In the genomic region with DNA sequence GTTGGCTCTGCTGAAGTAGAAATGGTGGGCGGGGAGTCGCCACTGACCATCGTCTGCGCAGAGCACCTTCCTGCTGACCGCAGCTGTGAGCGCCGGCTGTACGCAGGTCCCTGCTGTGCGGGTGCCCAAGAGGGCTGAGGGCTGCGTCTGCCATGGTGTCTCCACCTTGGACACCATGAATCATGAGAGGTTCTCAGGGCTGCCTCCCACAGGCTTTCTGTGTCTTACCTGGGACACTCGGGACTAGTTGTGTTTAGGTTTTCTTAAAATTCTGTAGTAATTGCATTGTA, we compare ENCODE assay signal across 36 cellular contexts. TPM values are rescaled to one million over a fixed set of nuclear protein-coding genes. Genes with fewer than 3 reads are reported as not detected.
DNase-seq lines count a peak whose midpoint lies in the region; ATAC-seq and TF ChIP-seq lines count a peak whose summit lies in the region.
"Had no signal": no experiment of that assay in that cellular context is flagged by ENCODE, and none has a peak within 500 bp of the region (broad histone marks: within the 10 kb centered on the region; RNA-seq: fewer than 3 reads in every experiment).

No MANE protein-coding gene starts in this region.

- peaks cover 34% of the 10 kb centered on the region for H3K36me3 ChIP-seq in left ventricle myocardium inferior
- H3K36me3 ChIP-seq in stomach: peaks cover 0 to 68% (median 53%) of the 10 kb centered on the region in 4 donors
- no peaks in the 10 kb centered on the region for H3K36me3 ChIP-seq in colonic mucosa
- H3K36me3 ChIP-seq: breast epithelium had no signal

- H3K4me3 Mint-ChIP-seq in mesothelial cell of epicardium: no peak overlapping the region
- no peak overlapping the region for H3K4me3 Mint-ChIP-seq in activated T-helper 2 cell treated with anti-CD3 and anti-CD28 coated beads, Interferon-gamma antibody, Interleukin-2, Interleukin-4, amounts not matched to agents 10 μg/mL and 5 μg/mL and 100 μg/mL, durations not matched to agents 14 hours and 24 hours and 36 hours (ENCODE audit: low read depth)
- H3K4me3 Mint-ChIP-seq: activated CD4-positive, alpha-beta memory T cell treated with anti-CD3 and anti-CD28 coated beads, Interleukin-2, amount 10 ng/mL, durations not matched to agents 7 days and 5 days; activated naive CD4-positive, alpha-beta T cell treated with anti-CD3 and anti-CD28 coated beads, Interleukin-2, amount 50 U/mL, for 24 hours; activated T-helper 17 cell treated with anti-CD3 and anti-CD28 coated beads, Interleukin-2, amount 50 U/mL, for 72 hours; CD4-positive, CD25-positive, alpha-beta regulatory T cell; GM23338; IgD-negative memory B cell; natural killer cell treated with Interleukin-12 subunit alpha and Interleukin-12 subunit beta and Interleukin-15 and Interleukin-18, amount 100 ng/mL, for 72 hours; stimulated activated naive CD8-positive, alpha-beta T cell treated with anti-CD3 and anti-CD28 coated beads, Interleukin-15, Interleukin-2, amounts not matched to agents 100 ng/mL and 50 ng/mL, for 24 hours had no signal

- no peaks in the 10 kb centered on the region for H3K27me3 Mint-ChIP-seq in mesothelial cell of epicardium (ENCODE audit: low read depth)
- no peaks in the 10 kb centered on the region for H3K27me3 Mint-ChIP-seq in activated T-helper 2 cell treated with anti-CD3 and anti-CD28 coated beads, Interferon-gamma antibody, Interleukin-2, Interleukin-4, amounts not matched to agents 10 μg/mL and 5 μg/mL and 100 μg/mL, durations not matched to agents 14 hours and 24 hours and 36 hours (ENCODE audit: low read depth)
- H3K27me3 Mint-ChIP-seq: activated CD4-positive, alpha-beta memory T cell treated with anti-CD3 and anti-CD28 coated beads, Interleukin-2, amount 10 ng/mL, durations not matched to agents 7 days and 5 days; activated naive CD4-positive, alpha-beta T cell treated with anti-CD3 and anti-CD28 coated beads, Interleukin-2, amount 50 U/mL, for 24 hours; activated T-helper 17 cell treated with anti-CD3 and anti-CD28 coated beads, Interleukin-2, amount 50 U/mL, for 72 hours; CD4-positive, CD25-positive, alpha-beta regulatory T cell; IgD-negative memory B cell; natural killer cell treated with Interleukin-12 subunit alpha and Interleukin-12 subunit beta and Interleukin-15 and Interleukin-18, amount 100 ng/mL, for 72 hours; stimulated activated naive CD8-positive, alpha-beta T cell treated with anti-CD3 and anti-CD28 coated beads, Interleukin-15, Interleukin-2, amounts not matched to agents 100 ng/mL and 50 ng/mL, for 24 hours had no signal

- intact Hi-C loops in left ventricle myocardium inferior (cut with micrococcal nuclease): loop anchor here (5.0 kb wide), 1 partner anchor 440 kb away; no protein-coding TSS in a partner anchor
- intact Hi-C loops in cardiac septum (cut with DNase I): loop anchor here (5.0 kb wide), 2 partner anchors 105 to 250 kb away; no protein-coding TSS in a partner anchor
- intact Hi-C loops in stomach (cut with DNase I; ENCODE audit: low total_unique reads): loop anchor here (10.0 kb wide), 1 partner anchor 447 kb away; no protein-coding TSS in a partner anchor
- intact Hi-C loops in activated T-helper 2 cell treated with anti-CD3 and anti-CD28 coated beads, Interferon-gamma antibody, Interleukin-2, Interleukin-4, amounts not matched to agents 10 μg/mL and 5 μg/mL and 100 μg/mL, durations not matched to agents 14 hours and 24 hours and 36 hours (cut with micrococcal nuclease): no loop called here
- intact Hi-C loops in colonic mucosa (cut with DNase I): loop anchor here (5.0 kb wide), 1 partner anchor 440 kb away; no protein-coding TSS in a partner anchor

- H3K4me1 ChIP-seq in left ventricle myocardium inferior: peaks cover 34% of the 10 kb centered on the region
- peaks cover 22 to 47% (median 30%) of the 10 kb centered on the region in 4 donors for H3K4me1 ChIP-seq in stomach
- peaks cover 5% of the 10 kb centered on the region for H3K4me1 ChIP-seq in colonic mucosa
- H3K4me1 ChIP-seq: breast epithelium had no signal

- ATAC-seq in HG03457 (IDR thresholded peaks at IDR 0.05; ENCODE audit: unreplicated experiment): no peak
- ATAC-seq: A549; activated T-helper 17 cell treated with anti-CD3 and anti-CD28 coated beads, Interleukin-2, amount 50 U/mL, for 72 hours; GM23338; natural killer cell treated with Interleukin-12 subunit alpha and Interleukin-12 subunit beta and Interleukin-15 and Interleukin-18, amount 100 ng/mL, for 72 hours had no signal

- TF ChIP-seq EP300 in stomach (IDR thresholded peaks at IDR 0.05): no peak

- peak overlapping the region; percentile 82 for H3K27ac ChIP-seq in left ventricle myocardium inferior (replicated peaks)
- H3K27ac ChIP-seq in stomach: peak overlapping the region in 4 of 5 donors; percentile 73 to 90 (median 81)
- H3K27ac ChIP-seq in colonic mucosa: no peak overlapping the region
- H3K27ac ChIP-seq: A549, epithelial cell of prostate had no signal

- DNase-seq in left ventricle myocardium inferior: no peak
- no peak for DNase-seq in cardiac septum (ENCODE audit: low spot score)
- no peak for DNase-seq in mesothelial cell of epicardium (ENCODE audit: low spot score in 2 of 2, unreplicated experiment in 2 of 2)
- no peak for DNase-seq in stomach
- DNase-seq in activated T-helper 2 cell treated with anti-CD3 and anti-CD28 coated beads, Interferon-gamma antibody, Interleukin-2, Interleukin-4, amounts not matched to agents 10 μg/mL and 5 μg/mL and 100 μg/mL, durations not matched to agents 14 hours and 24 hours and 36 hours (ENCODE audit: low spot score): no peak
- no peak for DNase-seq in activated CD8-positive, alpha-beta memory T cell treated with anti-CD3 and anti-CD28 coated beads, Interleukin-2, amount 50 U/mL, for 48 hours
- DNase-seq in colonic mucosa: no peak
- DNase-seq: activated CD4-positive, alpha-beta memory T cell treated with anti-CD3 and anti-CD28 coated beads, Interleukin-2, amount 10 ng/mL, durations not matched to agents 7 days and 5 days; activated CD8-positive, alpha-beta memory T cell treated with anti-CD3 and anti-CD28 coated beads, Interleukin-2, amount 50 U/mL, for 4 hours; amygdala; CD4-positive, CD25-positive, alpha-beta regulatory T cell; DND-41; effector memory CD4-positive, alpha-beta T cell; GF-D8; glutamatergic neuron; MV-4-11; NCI-H1436; NCI-H2107; NCI-H446; NCI-H748 treated with DMSO at 0.1 percent for 48 hours; SHP77 treated with DMSO at 0.1 percent for 48 hours; stimulated activated CD4-positive, alpha-beta T cell treated with anti-CD3 and anti-CD28 coated beads, Interleukin-2, amount 100 ng/mL, for 24 hours; stimulated activated CD8-positive, alpha-beta memory T cell treated with anti-CD3 and anti-CD28 coated beads, Interleukin-4, amount 100 ng/mL, for 48 hours had no signal

- peaks cover 27% of the 10 kb centered on the region for H3K36me3 Mint-ChIP-seq in mesothelial cell of epicardium
- H3K36me3 Mint-ChIP-seq in activated T-helper 2 cell treated with anti-CD3 and anti-CD28 coated beads, Interferon-gamma antibody, Interleukin-2, Interleukin-4, amounts not matched to agents 10 μg/mL and 5 μg/mL and 100 μg/mL, durations not matched to agents 14 hours and 24 hours and 36 hours (ENCODE audit: low read depth): peaks cover 12% of the 10 kb centered on the region

- 66 to 90% (median 85%) methylated on average over 11 of the region's 11 CpGs for WGBS in stomach, 5 donors

- no peak overlapping the region for H3K9ac ChIP-seq in colonic mucosa (ENCODE audit: low read depth in 2 of 2, low read length in 2 of 2)

- H3K9me3 Mint-ChIP-seq in mesothelial cell of epicardium: no peaks in the 10 kb centered on the region
- H3K9me3 Mint-ChIP-seq in activated T-helper 2 cell treated with anti-CD3 and anti-CD28 coated beads, Interferon-gamma antibody, Interleukin-2, Interleukin-4, amounts not matched to agents 10 μg/mL and 5 μg/mL and 100 μg/mL, durations not matched to agents 14 hours and 24 hours and 36 hours: no peaks in the 10 kb centered on the region
- H3K9me3 Mint-ChIP-seq: activated CD4-positive, alpha-beta memory T cell treated with anti-CD3 and anti-CD28 coated beads, Interleukin-2, amount 10 ng/mL, durations not matched to agents 7 days and 5 days; activated naive CD4-positive, alpha-beta T cell treated with anti-CD3 and anti-CD28 coated beads, Interleukin-2, amount 50 U/mL, for 24 hours; activated T-helper 17 cell treated with anti-CD3 and anti-CD28 coated beads, Interleukin-2, amount 50 U/mL, for 72 hours; CD4-positive, CD25-positive, alpha-beta regulatory T cell; GM23338; natural killer cell treated with Interleukin-12 subunit alpha and Interleukin-12 subunit beta and Interleukin-15 and Interleukin-18, amount 100 ng/mL, for 72 hours; stimulated activated naive CD8-positive, alpha-beta T cell treated with anti-CD3 and anti-CD28 coated beads, Interleukin-15, Interleukin-2, amounts not matched to agents 100 ng/mL and 50 ng/mL, for 24 hours had no signal

- no peak for TF ChIP-seq CTCF in left ventricle myocardium inferior (IDR thresholded peaks at IDR 0.05; ENCODE audit: borderline replicate concordance)
- no peak for TF ChIP-seq CTCF in mesothelial cell of epicardium (IDR thresholded peaks at IDR 0.05; ENCODE audit: unreplicated experiment)
- TF ChIP-seq CTCF in stomach (IDR thresholded peaks at IDR 0.05): no peak
- TF ChIP-seq CTCF in colonic mucosa (IDR thresholded peaks at IDR 0.05): no peak

- H3K4me1 Mint-ChIP-seq in mesothelial cell of epicardium: peaks cover 22% of the 10 kb centered on the region
- H3K4me1 Mint-ChIP-seq in activated T-helper 2 cell treated with anti-CD3 and anti-CD28 coated beads, Interferon-gamma antibody, Interleukin-2, Interleukin-4, amounts not matched to agents 10 μg/mL and 5 μg/mL and 100 μg/mL, durations not matched to agents 14 hours and 24 hours and 36 hours (ENCODE audit: low read depth): no peaks in the 10 kb centered on the region
- H3K4me1 Mint-ChIP-seq: activated naive CD4-positive, alpha-beta T cell treated with anti-CD3 and anti-CD28 coated beads, Interleukin-2, amount 50 U/mL, for 24 hours; activated T-helper 17 cell treated with anti-CD3 and anti-CD28 coated beads, Interleukin-2, amount 50 U/mL, for 72 hours; GM23338; IgD-negative memory B cell had no signal

- no peak overlapping the region for H3K4me3 ChIP-seq in left ventricle myocardium inferior
- H3K4me3 ChIP-seq in stomach: no peak overlapping the region
- H3K4me3 ChIP-seq in colonic mucosa: no peak overlapping the region
- H3K4me3 ChIP-seq: A549, breast epithelium, GM23338, lung, mucosa of descending colon, tibial nerve had no signal

- no peaks in the 10 kb centered on the region for H3K9me3 ChIP-seq in left ventricle myocardium inferior (replicated peaks)
- no peaks in the 10 kb centered on the region for H3K9me3 ChIP-seq in stomach
- no peaks in the 10 kb centered on the region for H3K9me3 ChIP-seq in colonic mucosa
- H3K9me3 ChIP-seq: A549, breast epithelium, mucosa of descending colon, tibial nerve had no signal

- H3K27ac Mint-ChIP-seq in mesothelial cell of epicardium: peak overlapping the region; percentile 62
- H3K27ac Mint-ChIP-seq in activated T-helper 2 cell treated with anti-CD3 and anti-CD28 coated beads, Interferon-gamma antibody, Interleukin-2, Interleukin-4, amounts not matched to agents 10 μg/mL and 5 μg/mL and 100 μg/mL, durations not matched to agents 14 hours and 24 hours and 36 hours: no peak overlapping the region
- H3K27ac Mint-ChIP-seq: activated CD4-positive, alpha-beta memory T cell treated with anti-CD3 and anti-CD28 coated beads, Interleukin-2, amount 10 ng/mL, durations not matched to agents 7 days and 5 days; activated naive CD4-positive, alpha-beta T cell treated with anti-CD3 and anti-CD28 coated beads, Interleukin-2, amount 50 U/mL, for 24 hours; activated T-helper 17 cell treated with anti-CD3 and anti-CD28 coated beads, Interleukin-2, amount 50 U/mL, for 72 hours; CD4-positive, CD25-positive, alpha-beta regulatory T cell; GM23338; IgD-negative memory B cell; natural killer cell treated with Interleukin-12 subunit alpha and Interleukin-12 subunit beta and Interleukin-15 and Interleukin-18, amount 100 ng/mL, for 72 hours; stimulated activated naive CD8-positive, alpha-beta T cell treated with anti-CD3 and anti-CD28 coated beads, Interleukin-15, Interleukin-2, amounts not matched to agents 100 ng/mL and 50 ng/mL, for 24 hours had no signal

- no peak for TF ChIP-seq POLR2A in stomach (IDR thresholded peaks at IDR 0.05)

- H3K27me3 ChIP-seq in left ventricle myocardium inferior (ENCODE audit: low read depth) (no peaks in the 10 kb centered on the region), stomach (no peaks in the 10 kb centered on the region), colonic mucosa (no peaks in the 10 kb centered on the region)
- H3K27me3 ChIP-seq: breast epithelium, tibial nerve had no signal

RNA-seq across cellular contexts. Expression of a gene that starts 44.9 kb away (rescaled TPM):
- total RNA-seq in left ventricle myocardium inferior (14.2 TPM), cardiac septum (13.5 TPM), mesothelial cell of epicardium (48.0 to 53.7 TPM (median 50.6 TPM) in 3 replicates), stomach (10 to 100 TPM in 4 of 5 donors, 1 to 10 TPM in 1; 4.5 to 45.8 (median 15.2) TPM), colonic mucosa (10 to 100 TPM; 19.2 to 32.8 TPM)
- polyA plus RNA-seq in stomach: 1 to 10 TPM; 5.0 to 9.3 (median 7.8) TPM
- 31.5 and 38.9 TPM in 2 replicates for total RNA-seq in activated T-helper 2 cell treated with anti-CD3 and anti-CD28 coated beads, Interferon-gamma antibody, Interleukin-2, Interleukin-4, amounts not matched to agents 10 μg/mL and 5 μg/mL and 100 μg/mL, durations not matched to agents 14 hours and 24 hours and 36 hours

RNA-seq across cellular contexts. Expression of a gene that starts 45.5 kb away (rescaled TPM):
- total RNA-seq in left ventricle myocardium inferior (18.1 TPM), cardiac septum (22.1 TPM), mesothelial cell of epicardium (33.9 to 39.0 TPM (median 36.9 TPM) in 3 replicates), stomach (100 to 1,000 TPM in 1 of 5 donors, 10 to 100 TPM in 3, 1 to 10 TPM in 1; 9.2 to 210 (median 33.3) TPM), colonic mucosa (10 to 100 TPM; 31.0 to 54.9 TPM)
- polyA plus RNA-seq in stomach: 10 to 100 TPM in 2 of 3 donors, 1 to 10 TPM in 1; 6.7 to 15.1 (median 10.2) TPM
- 41.5 and 41.7 TPM in 2 replicates for total RNA-seq in activated T-helper 2 cell treated with anti-CD3 and anti-CD28 coated beads, Interferon-gamma antibody, Interleukin-2, Interleukin-4, amounts not matched to agents 10 μg/mL and 5 μg/mL and 100 μg/mL, durations not matched to agents 14 hours and 24 hours and 36 hours
